1 cellular context compared by ENCODE assay signal in genomic region chr1:52142220-52143153, GRCh38.
TF ChIP-seq lines count a peak whose summit lies in the region.

No MANE protein-coding gene starts in this region.

TF ChIP-seq in HEK293, 187 proteins besides CTCF, POLR2A, EP300 and RAD21 (continued from another document and continues in another):
- no peak for TF ChIP-seq ZNF518A (tag by site-specific recombination; conservative IDR thresholded peaks at IDR 0.05; ENCODE audit: low read depth)
- peak; percentile 73; the same call in 1 of the 2 replicates for TF ChIP-seq ZEB2 (tag by site-specific recombination; IDR thresholded peaks at IDR 0.05)
- TF ChIP-seq ZNF341 (tag by site-specific recombination; IDR thresholded peaks at IDR 0.05; ENCODE audit: low read depth) = no peak
- TF ChIP-seq ZNF112 (tag by site-specific recombination; IDR thresholded peaks at IDR 0.05) = no peak
- TF ChIP-seq ZNF777 (tag by site-specific recombination; IDR thresholded peaks at IDR 0.05; ENCODE audit: borderline replicate concordance) = no peak
- TF ChIP-seq ZNF223 (tag by site-specific recombination; IDR thresholded peaks at IDR 0.05) = no peak
- TF ChIP-seq SCRT1 (tag by site-specific recombination; IDR thresholded peaks at IDR 0.05; ENCODE audit: borderline replicate concordance) = no peak
- TF ChIP-seq ZNF580 (tag by site-specific recombination; IDR thresholded peaks at IDR 0.05) = peak; percentile 54; the same call in 1 of the 2 replicates
- no peak for TF ChIP-seq ZNF664 (tag by site-specific recombination; IDR thresholded peaks at IDR 0.05)
- TF ChIP-seq SP7 (tag by site-specific recombination; IDR thresholded peaks at IDR 0.05) = 0 out of 2 replicates have a peak, but pooled peaks have one; percentile 16
- no peak for TF ChIP-seq ZNF585B (tag by site-specific recombination; IDR thresholded peaks at IDR 0.05)
- no peak for TF ChIP-seq BCL11A (tag by site-specific recombination; IDR thresholded peaks at IDR 0.05; ENCODE audit: low read depth)
- peak; percentile 39 for TF ChIP-seq PRDM10 (tag by site-specific recombination; IDR thresholded peaks at IDR 0.05)
- peak; percentile 77; the same call in 1 of the 2 replicates for TF ChIP-seq ZNF561 (tag by site-specific recombination; IDR thresholded peaks at IDR 0.05; ENCODE audit: borderline replicate concordance)
- no peak for TF ChIP-seq ZNF155 (tag by site-specific recombination; IDR thresholded peaks at IDR 0.05)
- TF ChIP-seq ZNF501 (tag by site-specific recombination; IDR thresholded peaks at IDR 0.05) = peak; percentile 57; the same call in 1 of the 2 replicates
- no peak for TF ChIP-seq REST (tag by site-specific recombination; IDR thresholded peaks at IDR 0.05)
- TF ChIP-seq ZNF677 (tag by site-specific recombination; IDR thresholded peaks at IDR 0.05) = no peak
- TF ChIP-seq KLF16 (tag by site-specific recombination; IDR thresholded peaks at IDR 0.05) = peak; percentile 49; the same call in 1 of the 2 replicates
- TF ChIP-seq ZBTB6 (tag by site-specific recombination; IDR thresholded peaks at IDR 0.05) = no peak
- TF ChIP-seq GLIS1 (tag by site-specific recombination; IDR thresholded peaks at IDR 0.05) = peak; percentile 87
- TF ChIP-seq ZNF654 (tag by site-specific recombination; IDR thresholded peaks at IDR 0.05; ENCODE audit: low read depth) = no peak
- TF ChIP-seq ZNF473 (tag by site-specific recombination; IDR thresholded peaks at IDR 0.05) = no peak
- TF ChIP-seq ZBTB11 (tag by site-specific recombination; conservative IDR thresholded peaks at IDR 0.05; ENCODE audit: low read depth) = peak; percentile 43; the same call in 1 of the 2 replicates
- TF ChIP-seq ZNF76 (tag by site-specific recombination; IDR thresholded peaks at IDR 0.05; ENCODE audit: borderline replicate concordance, low read depth) = 0 out of 2 replicates have a peak, but pooled peaks have one; percentile 28
- no peak for TF ChIP-seq REPIN1 (tag by site-specific recombination; IDR thresholded peaks at IDR 0.05; ENCODE audit: low read depth)
- TF ChIP-seq ZNF776 (tag by site-specific recombination; IDR thresholded peaks at IDR 0.05; ENCODE audit: borderline replicate concordance) = no peak
- no peak for TF ChIP-seq ZNF555 (tag by site-specific recombination; conservative IDR thresholded peaks at IDR 0.05)
- TF ChIP-seq ZNF266 (tag by site-specific recombination; IDR thresholded peaks at IDR 0.05; ENCODE audit: low read depth) = no peak
- TF ChIP-seq ZNF2 (tag by site-specific recombination; IDR thresholded peaks at IDR 0.05) = peak; percentile 64; the same call in 1 of the 2 replicates
- TF ChIP-seq INSM2 (tag by site-specific recombination; IDR thresholded peaks at IDR 0.05) = no peak
- no peak for TF ChIP-seq ZNF121 (tag by site-specific recombination; IDR thresholded peaks at IDR 0.05)
- no peak for TF ChIP-seq ZNF792 (tag by site-specific recombination; IDR thresholded peaks at IDR 0.05)
- TF ChIP-seq ZNF560 (tag by site-specific recombination; IDR thresholded peaks at IDR 0.05; ENCODE audit: borderline replicate concordance) = no peak
- TF ChIP-seq WT1 (tag by site-specific recombination; IDR thresholded peaks at IDR 0.05) = no peak
- TF ChIP-seq ZNF645 (tag by site-specific recombination; IDR thresholded peaks at IDR 0.05) = no peak
- no peak for TF ChIP-seq ZNF596 (tag by site-specific recombination; IDR thresholded peaks at IDR 0.05)
- no peak for TF ChIP-seq SALL2 (tag by site-specific recombination; IDR thresholded peaks at IDR 0.05; ENCODE audit: borderline replicate concordance)
- TF ChIP-seq ZSCAN16 (tag by site-specific recombination; IDR thresholded peaks at IDR 0.05) = no peak
- no peak for TF ChIP-seq ZNF157 (tag by site-specific recombination; IDR thresholded peaks at IDR 0.05)
